In genomic region chr10:88791924-88792323, GRCh38 we compare ENCODE assay signal across 8 cellular contexts. TPM values are rescaled to one million over a fixed set of nuclear protein-coding genes. Genes with fewer than 3 reads are reported as not detected.
DNase-seq lines count a peak whose midpoint lies in the region; ATAC-seq, FAIRE-seq and TF ChIP-seq lines count a peak whose summit lies in the region.

No MANE protein-coding gene starts in this region.

- no peak overlapping the region for H3K27ac ChIP-seq in 22Rv1
- H3K27ac ChIP-seq in heart right ventricle, result peak overlapping the region in 1 of 10 donors; percentile 57

- intact Hi-C loops in heart right ventricle (cut with DNase I), result loop anchor here in 6 of 10 donors (10.0 kb wide), 4 partner anchors 97 to 227 kb away; partner anchors contain the start of genes LIPJ (in 1 of the 6) and RNLS (in 1 of the 6)

- FAIRE-seq in RCC 7860 (lab: Jason Lieb, UNC), result peak; percentile 59

- H3K27me3 ChIP-seq in heart right ventricle, result peaks cover 0 to 8% (median 0%) of the 10 kb centered on the region in 7 donors

- peak; percentile 81 for TF ChIP-seq CTCF in 22Rv1 (IDR thresholded peaks at IDR 0.05)
- peak; percentile 55 for TF ChIP-seq CTCF in GM12865 (IDR thresholded peaks at IDR 0.05; ENCODE audit: insufficient read depth, low read depth, low read length, missing control alignments)
- TF ChIP-seq CTCF in heart right ventricle (IDR thresholded peaks at IDR 0.05), result peak in 7 of 9 donors; percentile 32 to 52 (median 45)

- H3K4me3 ChIP-seq in GM12865 (ENCODE audit: low read depth, low read length) (no peak overlapping the region), heart right ventricle (no peak overlapping the region)

- 42 to 57% methylated on average over 2 of the region's 2 CpGs for WGBS in heart right ventricle, 2 donors

- H3K4me1 ChIP-seq in heart right ventricle, result peaks cover 0 to 25% (median 0%) of the 10 kb centered on the region in 9 donors

- no peaks in the 10 kb centered on the region for H3K36me3 ChIP-seq in heart right ventricle

- peak; percentile 64 for DNase-seq in GM12865 (ENCODE audit: low read depth)
- DNase-seq in RCC 7860 (ENCODE audit: low spot score), result peak; percentile 6
- DNase-seq in heart right ventricle, result no peak
- DNase-seq in NCI-H1930 (lab: John Stamatoyannopoulos, UW), result no peak

- ATAC-seq in heart right ventricle (no peak), HG03520 (IDR thresholded peaks at IDR 0.05; ENCODE audit: unreplicated experiment) (no peak), HG03442 (IDR thresholded peaks at IDR 0.05; ENCODE audit: unreplicated experiment) (no peak), GM21447 (IDR thresholded peaks at IDR 0.05; ENCODE audit: unreplicated experiment) (no peak)

- no peaks in the 10 kb centered on the region for H3K9me3 ChIP-seq in heart right ventricle

RNA-seq across cellular contexts. Expression of gene LIPM, which starts 10.6 kb away (rescaled TPM):
- not detected for total RNA-seq in heart right ventricle
- not detected for polyA plus RNA-seq in heart right ventricle

RNA-seq across cellular contexts. Expression of gene LIPN, which starts 32.1 kb away (rescaled TPM):
- total RNA-seq in heart right ventricle, result under 1 TPM in 2 of 10 donors, not detected in 8; 0.46 to 0.53 TPM
- under 1 TPM in 1 of 2 donors, not detected in 1; 0.06 TPM for polyA plus RNA-seq in heart right ventricle

RNA-seq across cellular contexts. Expression of gene ANKRD22, which starts 59.7 kb away (rescaled TPM):
- total RNA-seq in heart right ventricle, result 1 to 10 TPM in 1 of 10 donors, under 1 TPM in 2, not detected in 7; 0.14 to 4.9 (median 0.17) TPM
- polyA plus RNA-seq in heart right ventricle, result under 1 TPM in 1 of 2 donors, not detected in 1; 0.12 TPM

Comparison
In these comparisons a context has a peak if more than half of its experiments do, and no peak if none do; other contexts are left out.
1. DNase-seq: peak in GM12865 (single experiment) and RCC 7860 (single experiment); none in heart right ventricle (0 of 2) and NCI-H1930 (0 of 2).
2. Peak in every context shown above with its lines, with median percentiles within 50 percentile points of each other: CTCF ChIP-seq.